In genomic region chrX:68939868-68940267, GRCh38 we compare ENCODE assay signal across 23 cellular contexts.
"Had no signal": no experiment of that assay in that cellular context is flagged by ENCODE, and none has a peak within 500 bp of the region (broad histone marks: within the 10 kb centered on the region; RNA-seq: fewer than 3 reads in every experiment).

No MANE protein-coding gene starts in this region.

- H3K27ac ChIP-seq: adrenal gland, foreskin keratinocyte, neural progenitor cell, tibial artery, uterus, WERI-Rb-1 had no signal

- H3K9me3 ChIP-seq: adrenal gland, breast epithelium, tibial artery, uterus had no signal

- H3K27me3 ChIP-seq: foreskin keratinocyte, neural progenitor cell, tibial artery, uterus had no signal

- FAIRE-seq: keratinocyte had no signal

- DNase-seq: activated CD4-positive, alpha-beta T cell treated with anti-CD3 and anti-CD28 coated beads for 1 hour; activated CD4-positive, alpha-beta T cell treated with anti-CD3 and anti-CD28 coated beads, Interleukin-2, amount 50 U/mL, for 1 hour; activated CD8-positive, alpha-beta T cell treated with anti-CD3 and anti-CD28 coated beads, Interleukin-2, amount 10 ng/mL, durations not matched to agents 7 days and 5 days; activated naive CD4-positive, alpha-beta T cell; activated T-cell treated with anti-CD3 and anti-CD28 coated beads, Interleukin-2, amount 50 U/mL, for 4 hours; effector CD4-positive, alpha-beta T cell; foreskin keratinocyte; left colon; naive B cell; stimulated activated CD4-positive, alpha-beta T cell treated with anti-CD3 and anti-CD28 coated beads, Interleukin-1b, Interleukin-23, amount 100 ng/mL, for 48 hours; stimulated activated naive CD8-positive, alpha-beta T cell treated with anti-CD3 and anti-CD28 coated beads, Interleukin-15, amount 100 ng/mL, for 72 hours; tibial artery; uterus; WERI-Rb-1 had no signal

- H3K4me3 Mint-ChIP-seq: activated CD8-positive, alpha-beta T cell treated with anti-CD3 and anti-CD28 coated beads, Interleukin-2, amount 10 ng/mL, durations not matched to agents 7 days and 5 days; activated naive CD8-positive, alpha-beta T cell; activated T-cell treated with anti-CD3 and anti-CD28 coated beads, Interleukin-2, amount 50 U/mL, for 4 hours; memory B cell; naive B cell; neural progenitor cell; stimulated activated effector memory CD8-positive, alpha-beta T cell treated with anti-CD3 and anti-CD28 coated beads, Interleukin-12 subunit alpha, Interleukin-12 subunit beta, amount 100 ng/mL, for 72 hours; stimulated activated naive CD8-positive, alpha-beta T cell treated with anti-CD3 and anti-CD28 coated beads, Interleukin-15, amount 100 ng/mL, for 72 hours had no signal

- H3K36me3 ChIP-seq: adrenal gland, breast epithelium, neural progenitor cell, tibial artery, uterus, WERI-Rb-1 had no signal

- H3K4me1 ChIP-seq: breast epithelium, neural progenitor cell, uterus had no signal

- H2AFZ ChIP-seq: neural progenitor cell had no signal

- H3K4me3 ChIP-seq: adrenal gland, breast epithelium, neural progenitor cell, tibial artery, uterus had no signal

- H3K9ac ChIP-seq: neural progenitor cell had no signal

- H3K36me3 Mint-ChIP-seq: activated naive CD8-positive, alpha-beta T cell; naive B cell; neural progenitor cell; stimulated activated effector memory CD8-positive, alpha-beta T cell treated with anti-CD3 and anti-CD28 coated beads, Interleukin-12 subunit alpha, Interleukin-12 subunit beta, amount 100 ng/mL, for 72 hours had no signal

- H3K27me3 Mint-ChIP-seq: activated naive CD8-positive, alpha-beta T cell; progenitor cell of endocrine pancreas; stimulated activated naive CD8-positive, alpha-beta T cell treated with anti-CD3 and anti-CD28 coated beads, Interleukin-15, amount 100 ng/mL, for 72 hours had no signal

- H3K4me2 ChIP-seq: neural progenitor cell had no signal

- ATAC-seq: activated CD8-positive, alpha-beta T cell treated with anti-CD3 and anti-CD28 coated beads, Interleukin-2, amount 10 ng/mL, durations not matched to agents 7 days and 5 days; activated T-cell treated with anti-CD3 and anti-CD28 coated beads, Interleukin-2, amount 50 U/mL, for 4 hours; foreskin keratinocyte; left colon; stimulated activated effector memory CD8-positive, alpha-beta T cell treated with anti-CD3 and anti-CD28 coated beads, Interleukin-12 subunit alpha, Interleukin-12 subunit beta, amount 100 ng/mL, for 72 hours; stimulated activated naive CD8-positive, alpha-beta T cell treated with anti-CD3 and anti-CD28 coated beads, Interleukin-15, amount 100 ng/mL, for 72 hours had no signal

- H3K4me1 Mint-ChIP-seq: stimulated activated effector memory CD8-positive, alpha-beta T cell treated with anti-CD3 and anti-CD28 coated beads, Interleukin-12 subunit alpha, Interleukin-12 subunit beta, amount 100 ng/mL, for 72 hours; stimulated activated naive CD8-positive, alpha-beta T cell treated with anti-CD3 and anti-CD28 coated beads, Interleukin-15, amount 100 ng/mL, for 72 hours had no signal

- H3K9me3 Mint-ChIP-seq: activated T-cell treated with anti-CD3 and anti-CD28 coated beads, Interleukin-2, amount 50 U/mL, for 4 hours; activated T-helper 2 cell treated with anti-CD3 and anti-CD28 coated beads, Interferon-gamma antibody, Interleukin-2, Interleukin-4, amounts not matched to agents 10 μg/mL and 5 μg/mL and 100 μg/mL, durations not matched to agents 14 hours and 24 hours and 36 hours; memory B cell; stimulated activated effector memory CD8-positive, alpha-beta T cell treated with anti-CD3 and anti-CD28 coated beads, Interleukin-12 subunit alpha, Interleukin-12 subunit beta, amount 100 ng/mL, for 72 hours; stimulated activated naive CD8-positive, alpha-beta T cell treated with anti-CD3 and anti-CD28 coated beads, Interleukin-15, amount 100 ng/mL, for 72 hours had no signal

- H3K27ac Mint-ChIP-seq: activated CD8-positive, alpha-beta T cell treated with anti-CD3 and anti-CD28 coated beads, Interleukin-2, amount 10 ng/mL, durations not matched to agents 7 days and 5 days; activated naive CD8-positive, alpha-beta T cell; activated T-helper 2 cell treated with anti-CD3 and anti-CD28 coated beads, Interferon-gamma antibody, Interleukin-2, Interleukin-4, amounts not matched to agents 10 μg/mL and 5 μg/mL and 100 μg/mL, durations not matched to agents 14 hours and 24 hours and 36 hours; memory B cell; naive B cell; neural progenitor cell; progenitor cell of endocrine pancreas; stimulated activated effector memory CD8-positive, alpha-beta T cell treated with anti-CD3 and anti-CD28 coated beads, Interleukin-12 subunit alpha, Interleukin-12 subunit beta, amount 100 ng/mL, for 72 hours; stimulated activated naive CD8-positive, alpha-beta T cell treated with anti-CD3 and anti-CD28 coated beads, Interleukin-15, amount 100 ng/mL, for 72 hours had no signal
